Comparison of ENCODE assay signal across 8 cellular contexts in genomic region chr12:65881348-65881961, GRCh38. TPM values are rescaled to one million over a fixed set of nuclear protein-coding genes. Genes with fewer than 3 reads are reported as not detected.
DNase-seq lines count a peak whose midpoint lies in the region; ATAC-seq and TF ChIP-seq lines count a peak whose summit lies in the region.

No MANE protein-coding gene starts in this region.

- no peaks in the 10 kb centered on the region for H3K9me3 Mint-ChIP-seq in osteocyte (ENCODE audit: unreplicated experiment)
- no peaks in the 10 kb centered on the region for H3K9me3 Mint-ChIP-seq in activated CD8-positive, alpha-beta memory T cell treated with anti-CD3 and anti-CD28 coated beads, Interleukin-2, amount 10 ng/mL, durations not matched to agents 7 days and 5 days (ENCODE audit: low read depth)

- peak overlapping the region; percentile 84 for H3K27ac Mint-ChIP-seq in osteocyte (ENCODE audit: unreplicated experiment)
- no peak overlapping the region for H3K27ac Mint-ChIP-seq in activated CD8-positive, alpha-beta memory T cell treated with anti-CD3 and anti-CD28 coated beads, Interleukin-2, amount 10 ng/mL, durations not matched to agents 7 days and 5 days

- H3K27ac ChIP-seq in Peyer's patch: peak overlapping the region in 3 of 4 donors; percentile 23 to 44 (median 25)

- no peaks in the 10 kb centered on the region for H3K36me3 ChIP-seq in Peyer's patch

- peaks cover 0 to 10% (median 0%) of the 10 kb centered on the region in 4 donors for H3K4me1 ChIP-seq in Peyer's patch

- peaks cover 2% of the 10 kb centered on the region for H3K36me3 Mint-ChIP-seq in osteocyte (ENCODE audit: unreplicated experiment)
- H3K36me3 Mint-ChIP-seq in activated CD8-positive, alpha-beta memory T cell treated with anti-CD3 and anti-CD28 coated beads, Interleukin-2, amount 10 ng/mL, durations not matched to agents 7 days and 5 days: no peaks in the 10 kb centered on the region

- no peak for TF ChIP-seq POLR2A in Peyer's patch (IDR thresholded peaks at IDR 0.05)

- DNase-seq in Caki2 (ENCODE audit: low read depth) (peak; percentile 44), Peyer's patch (peak in 1 of 3 donors; percentile 49), globus pallidus (ENCODE audit: low spot score) (peak; percentile 7), osteocyte (ENCODE audit: extremely low spot score, unreplicated experiment) (no peak), DMS153 treated with DMSO at 0.1 percent for 48 hours (lab: John Stamatoyannopoulos, UW; ENCODE audit: unreplicated experiment) (no peak)
- no peak for DNase-seq in activated CD8-positive, alpha-beta memory T cell treated with anti-CD3 and anti-CD28 coated beads, Interleukin-2, amount 10 ng/mL, durations not matched to agents 7 days and 5 days

- peaks cover 84% of the 10 kb centered on the region for H3K4me1 Mint-ChIP-seq in osteocyte (ENCODE audit: unreplicated experiment)
- H3K4me1 Mint-ChIP-seq in activated CD8-positive, alpha-beta memory T cell treated with anti-CD3 and anti-CD28 coated beads, Interleukin-2, amount 10 ng/mL, durations not matched to agents 7 days and 5 days: no peaks in the 10 kb centered on the region

- no peak for ATAC-seq in GM18867 (IDR thresholded peaks at IDR 0.05; ENCODE audit: unreplicated experiment)
- no peak for ATAC-seq in activated CD8-positive, alpha-beta memory T cell treated with anti-CD3 and anti-CD28 coated beads, Interleukin-2, amount 10 ng/mL, durations not matched to agents 7 days and 5 days
- no peak for ATAC-seq in HG02610 (IDR thresholded peaks at IDR 0.05; ENCODE audit: unreplicated experiment)

- in situ Hi-C loops in Caki2 (cut with HindIII; ENCODE audit: low pct_unique_long_range_greater_than_20kb, low sequenced_read_pairs): no loop called here

- no peaks in the 10 kb centered on the region for H3K9me3 ChIP-seq in Peyer's patch

- peak overlapping the region in 2 of 4 donors; percentile 13 to 31 for H3K4me3 ChIP-seq in Peyer's patch

- H3K4me3 Mint-ChIP-seq in osteocyte (ENCODE audit: unreplicated experiment): peak overlapping the region; percentile 60
- H3K4me3 Mint-ChIP-seq in activated CD8-positive, alpha-beta memory T cell treated with anti-CD3 and anti-CD28 coated beads, Interleukin-2, amount 10 ng/mL, durations not matched to agents 7 days and 5 days: no peak overlapping the region

- no peaks in the 10 kb centered on the region for H3K27me3 ChIP-seq in Peyer's patch

- TF ChIP-seq CTCF in Peyer's patch (IDR thresholded peaks at IDR 0.05) (no peak), osteocyte (IDR thresholded peaks at IDR 0.05) (no peak)

- no peaks in the 10 kb centered on the region for H3K27me3 Mint-ChIP-seq in osteocyte (ENCODE audit: unreplicated experiment)
- H3K27me3 Mint-ChIP-seq in activated CD8-positive, alpha-beta memory T cell treated with anti-CD3 and anti-CD28 coated beads, Interleukin-2, amount 10 ng/mL, durations not matched to agents 7 days and 5 days: peaks cover 41% of the 10 kb centered on the region

- CTCF ChIA-PET in activated CD8-positive, alpha-beta memory T cell treated with anti-CD3 and anti-CD28 coated beads, Interleukin-2, amount 10 ng/mL, durations not matched to agents 7 days and 5 days (lab: Charles Lee): no interaction called here

RNA-seq across cellular contexts. Expression of gene HMGA2, which starts 57.2 kb away (rescaled TPM):
- 49.5 and 51.5 TPM in 2 replicates for total RNA-seq in Caki2 (2014; rRNA removed; shearing (Covaris generic); ENCODE audit: low replicate concordance)
- 1 to 10 TPM; 1.7 to 6.8 (median 4.2) TPM for total RNA-seq in Peyer's patch
- total RNA-seq in osteocyte: 41.8 and 42.1 TPM in 2 replicates
- total RNA-seq in activated CD8-positive, alpha-beta memory T cell treated with anti-CD3 and anti-CD28 coated beads, Interleukin-2, amount 10 ng/mL, durations not matched to agents 7 days and 5 days: not detected

Comparison
In these comparisons a context has a peak if more than half of its experiments do, and no peak if none do; other contexts are left out.
1. DNase-seq: peak in Caki2 (single experiment) and globus pallidus (single experiment); none in osteocyte (single experiment), activated CD8-positive, alpha-beta memory T cell treated with anti-CD3 and anti-CD28 coated beads, Interleukin-2, amount 10 ng/mL, durations not matched to agents 7 days and 5 days (single experiment) and DMS153 treated with DMSO at 0.1 percent for 48 hours (single experiment).